In the genomic region with DNA sequence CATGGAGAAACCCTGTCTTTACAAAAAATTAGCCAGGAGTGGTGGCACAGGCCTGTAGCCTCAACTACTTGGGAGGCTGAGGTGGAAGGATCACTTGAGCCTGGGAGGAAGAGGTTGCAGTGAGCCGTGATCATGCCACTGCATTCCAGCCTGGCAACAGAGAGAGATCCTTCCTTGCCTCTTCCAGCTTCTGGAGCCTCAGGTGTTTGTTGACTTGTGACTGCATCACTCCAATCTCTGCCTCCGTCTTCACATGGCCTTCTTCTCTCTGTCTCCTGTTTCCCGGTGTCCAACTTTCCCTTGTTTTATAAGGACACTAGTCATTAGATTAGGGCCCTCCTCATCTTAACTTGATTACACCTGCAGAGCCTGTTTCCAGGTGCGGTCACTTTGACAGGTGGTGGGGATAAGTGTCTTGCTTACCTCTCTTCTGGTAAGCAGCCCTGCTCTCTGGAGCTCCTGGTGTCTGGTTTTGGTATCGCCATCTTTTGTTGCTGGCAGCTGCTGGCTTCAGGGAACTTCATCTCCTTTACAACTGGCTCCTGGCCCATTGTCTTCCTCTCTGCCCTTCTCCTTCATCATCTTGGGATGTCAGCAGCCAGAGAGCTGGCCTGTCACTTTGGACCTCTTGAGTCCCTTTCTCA, we compare ENCODE assay signal across 9 cellular contexts. TPM values are rescaled to one million over a fixed set of nuclear protein-coding genes. Genes with fewer than 3 reads are reported as not detected.
DNase-seq lines count a peak whose midpoint lies in the region; ATAC-seq, FAIRE-seq and TF ChIP-seq lines count a peak whose summit lies in the region.
"Had no signal": no experiment of that assay in that cellular context is flagged by ENCODE, and none has a peak within 500 bp of the region (broad histone marks: within the 10 kb centered on the region; RNA-seq: fewer than 3 reads in every experiment).

No MANE protein-coding gene starts in this region.

- no peak overlapping the region for H3K27ac ChIP-seq in parathyroid adenoma

- H3K27me3 Mint-ChIP-seq in activated CD8-positive, alpha-beta T cell treated with anti-CD3 and anti-CD28 coated beads for 36 hours = peaks cover 8% of the 10 kb centered on the region
- peaks cover 4% of the 10 kb centered on the region for H3K27me3 Mint-ChIP-seq in activated T-helper 17 cell treated with anti-CD3 and anti-CD28 coated beads, Interleukin-2, amount 50 U/mL, for 72 hours

- FAIRE-seq in H54 (lab: Jason Lieb, UNC) = no peak

- intact Hi-C loops in activated CD8-positive, alpha-beta T cell treated with anti-CD3 and anti-CD28 coated beads for 36 hours (cut with micrococcal nuclease) = no loop called here

- no peaks in the 10 kb centered on the region for H3K27me3 ChIP-seq in parathyroid adenoma (ENCODE audit: control insufficient read depth, insufficient read depth, low read length)

- peak; percentile 51 for ATAC-seq in activated CD8-positive, alpha-beta T cell treated with anti-CD3 and anti-CD28 coated beads for 36 hours
- ATAC-seq in activated T-helper 17 cell treated with anti-CD3 and anti-CD28 coated beads, Interleukin-2, amount 50 U/mL, for 72 hours (replicated peaks) = no peak
- ATAC-seq: activated naive CD4-positive, alpha-beta T cell treated with anti-CD3 and anti-CD28 coated beads, Interleukin-2, amount 50 U/mL, for 72 hours had no signal

- H3K4me3 Mint-ChIP-seq in activated CD8-positive, alpha-beta T cell treated with anti-CD3 and anti-CD28 coated beads for 36 hours = no peak overlapping the region
- H3K4me3 Mint-ChIP-seq in activated T-helper 17 cell treated with anti-CD3 and anti-CD28 coated beads, Interleukin-2, amount 50 U/mL, for 72 hours = no peak overlapping the region

- no peak for TF ChIP-seq POLR2A in H54 (IDR thresholded peaks at IDR 0.05; ENCODE audit: low read depth, low read length)

- no peaks in the 10 kb centered on the region for H3K9me3 ChIP-seq in parathyroid adenoma (ENCODE audit: control insufficient read depth, low read length)

- H3K36me3 ChIP-seq in parathyroid adenoma (ENCODE audit: control insufficient read depth, insufficient read depth, low read length) = no peaks in the 10 kb centered on the region

- no peaks in the 10 kb centered on the region for H3K79me2 ChIP-seq in parathyroid adenoma

- H3K9me3 Mint-ChIP-seq in activated CD8-positive, alpha-beta T cell treated with anti-CD3 and anti-CD28 coated beads for 36 hours = no peaks in the 10 kb centered on the region
- H3K9me3 Mint-ChIP-seq in activated T-helper 17 cell treated with anti-CD3 and anti-CD28 coated beads, Interleukin-2, amount 50 U/mL, for 72 hours = no peaks in the 10 kb centered on the region
- H3K9me3 Mint-ChIP-seq: activated naive CD4-positive, alpha-beta T cell treated with anti-CD3 and anti-CD28 coated beads, Interleukin-2, amount 50 U/mL, for 72 hours had no signal

- H3K4me3 ChIP-seq in LNCaP clone FGC (ENCODE audit: low read depth, low read length) = no peak overlapping the region
- H3K4me3 ChIP-seq in parathyroid adenoma (ENCODE audit: low read depth, low read length) = no peak overlapping the region

- H3K9ac ChIP-seq in parathyroid adenoma = no peak overlapping the region

- H2AFZ ChIP-seq in parathyroid adenoma = no peak overlapping the region

- H3K4me1 ChIP-seq in parathyroid adenoma = no peaks in the 10 kb centered on the region

- DNase-seq in activated CD4-positive, alpha-beta T cell treated with anti-CD3 and anti-CD28 coated beads, Interleukin-2, amount 50 U/mL, for 1 hour = peak; percentile 13
- no peak for DNase-seq in activated CD4-positive, alpha-beta T cell treated with anti-CD3 and anti-CD28 coated beads, Interleukin-2, amount 50 U/mL, for 4 hours
- no peak for DNase-seq in LNCaP clone FGC (ENCODE audit: low read depth)
- DNase-seq in activated CD8-positive, alpha-beta T cell treated with anti-CD3 and anti-CD28 coated beads for 36 hours = peak; percentile 42
- no peak for DNase-seq in epidermal melanocyte (ENCODE audit: insufficient read length, low spot score)
- DNase-seq in H54 (ENCODE audit: insufficient read length, low spot score) = no peak

- no peaks in the 10 kb centered on the region for H3K4me1 Mint-ChIP-seq in activated CD8-positive, alpha-beta T cell treated with anti-CD3 and anti-CD28 coated beads for 36 hours (ENCODE audit: low read depth)
- no peaks in the 10 kb centered on the region for H3K4me1 Mint-ChIP-seq in activated T-helper 17 cell treated with anti-CD3 and anti-CD28 coated beads, Interleukin-2, amount 50 U/mL, for 72 hours

- no peak overlapping the region for H3K4me2 ChIP-seq in parathyroid adenoma (ENCODE audit: low read length)

- CTCF ChIA-PET in activated CD8-positive, alpha-beta T cell treated with anti-CD3 and anti-CD28 coated beads for 36 hours (lab: Charles Lee) = interaction anchor here (1.0 to 1.6 kb wide), 3 partner anchors 9 to 54 kb away, joined by 3 to 5 read pairs (median 5); no protein-coding TSS in a partner anchor

- POLR2A ChIA-PET in activated CD8-positive, alpha-beta T cell treated with anti-CD3 and anti-CD28 coated beads for 36 hours (lab: Charles Lee) = no interaction called here

- H3K36me3 Mint-ChIP-seq in activated CD8-positive, alpha-beta T cell treated with anti-CD3 and anti-CD28 coated beads for 36 hours (ENCODE audit: low read depth) = no peaks in the 10 kb centered on the region
- no peaks in the 10 kb centered on the region for H3K36me3 Mint-ChIP-seq in activated T-helper 17 cell treated with anti-CD3 and anti-CD28 coated beads, Interleukin-2, amount 50 U/mL, for 72 hours (ENCODE audit: low read depth)
- H3K36me3 Mint-ChIP-seq: activated naive CD4-positive, alpha-beta T cell treated with anti-CD3 and anti-CD28 coated beads, Interleukin-2, amount 50 U/mL, for 72 hours had no signal

- no peak overlapping the region for H3K27ac Mint-ChIP-seq in activated CD8-positive, alpha-beta T cell treated with anti-CD3 and anti-CD28 coated beads for 36 hours
- no peak overlapping the region for H3K27ac Mint-ChIP-seq in activated T-helper 17 cell treated with anti-CD3 and anti-CD28 coated beads, Interleukin-2, amount 50 U/mL, for 72 hours

- TF ChIP-seq CTCF in LNCaP clone FGC (IDR thresholded peaks at IDR 0.05; ENCODE audit: control insufficient read depth, extremely low read depth, insufficient read depth) (0 out of 2 replicates have a peak, but pooled peaks have one; percentile 5), parathyroid adenoma (IDR thresholded peaks at IDR 0.05) (peak; percentile 8)
- peak; percentile 50 for TF ChIP-seq CTCF in activated CD8-positive, alpha-beta T cell treated with anti-CD3 and anti-CD28 coated beads for 36 hours (IDR thresholded peaks at IDR 0.05)

RNA-seq across cellular contexts. Expression of gene USP2, which starts 8.2 kb away (rescaled TPM):
- total RNA-seq in activated CD8-positive, alpha-beta T cell treated with anti-CD3 and anti-CD28 coated beads for 36 hours = under 1 TPM; 0.61 to 0.96 TPM
- total RNA-seq in activated T-helper 17 cell treated with anti-CD3 and anti-CD28 coated beads, Interleukin-2, amount 50 U/mL, for 72 hours = 1 to 10 TPM in 1 of 2 donors, under 1 TPM in 1; 0.52 to 1.3 TPM

RNA-seq across cellular contexts. Expression of gene THY1, which starts 33.2 kb away (rescaled TPM):
- total RNA-seq in activated CD8-positive, alpha-beta T cell treated with anti-CD3 and anti-CD28 coated beads for 36 hours = under 1 TPM; 0.18 to 0.40 TPM
- 1 to 10 TPM; 1.1 to 4.7 TPM for total RNA-seq in activated T-helper 17 cell treated with anti-CD3 and anti-CD28 coated beads, Interleukin-2, amount 50 U/mL, for 72 hours
- total RNA-seq: activated naive CD4-positive, alpha-beta T cell treated with anti-CD3 and anti-CD28 coated beads, Interleukin-2, amount 50 U/mL, for 72 hours had no signal

RNA-seq across cellular contexts. Expression of gene MFRP, which starts 43.2 kb away (rescaled TPM):
- total RNA-seq in activated CD8-positive, alpha-beta T cell treated with anti-CD3 and anti-CD28 coated beads for 36 hours = not detected
- not detected for total RNA-seq in activated T-helper 17 cell treated with anti-CD3 and anti-CD28 coated beads, Interleukin-2, amount 50 U/mL, for 72 hours
- total RNA-seq: activated naive CD4-positive, alpha-beta T cell treated with anti-CD3 and anti-CD28 coated beads, Interleukin-2, amount 50 U/mL, for 72 hours had no signal

RNA-seq across cellular contexts. Expression of gene C1QTNF5, which starts 49.0 kb away (rescaled TPM):
- not detected for total RNA-seq in activated CD8-positive, alpha-beta T cell treated with anti-CD3 and anti-CD28 coated beads for 36 hours
- not detected for total RNA-seq in activated T-helper 17 cell treated with anti-CD3 and anti-CD28 coated beads, Interleukin-2, amount 50 U/mL, for 72 hours
- total RNA-seq: activated naive CD4-positive, alpha-beta T cell treated with anti-CD3 and anti-CD28 coated beads, Interleukin-2, amount 50 U/mL, for 72 hours had no signal

RNA-seq across cellular contexts. Expression of gene RNF26, which starts 55.4 kb away (rescaled TPM):
- total RNA-seq in activated CD8-positive, alpha-beta T cell treated with anti-CD3 and anti-CD28 coated beads for 36 hours = 10 to 100 TPM; 30.2 to 31.9 TPM
- total RNA-seq in activated T-helper 17 cell treated with anti-CD3 and anti-CD28 coated beads, Interleukin-2, amount 50 U/mL, for 72 hours = 10 to 100 TPM; 23.7 to 32.6 TPM

Comparison
In these comparisons a context has a peak if more than half of its experiments do, and no peak if none do; other contexts are left out.
1. DNase-seq: peak in activated CD4-positive, alpha-beta T cell treated with anti-CD3 and anti-CD28 coated beads, Interleukin-2, amount 50 U/mL, for 1 hour (single experiment) and activated CD8-positive, alpha-beta T cell treated with anti-CD3 and anti-CD28 coated beads for 36 hours (single experiment); none in activated CD4-positive, alpha-beta T cell treated with anti-CD3 and anti-CD28 coated beads, Interleukin-2, amount 50 U/mL, for 4 hours (0 of 2), LNCaP clone FGC (single experiment), epidermal melanocyte (single experiment) and H54 (single experiment).
2. Peak in every context shown above with its lines, with median percentiles within 50 percentile points of each other: CTCF ChIP-seq.